8 cellular contexts compared by ENCODE assay signal in the genomic region with DNA sequence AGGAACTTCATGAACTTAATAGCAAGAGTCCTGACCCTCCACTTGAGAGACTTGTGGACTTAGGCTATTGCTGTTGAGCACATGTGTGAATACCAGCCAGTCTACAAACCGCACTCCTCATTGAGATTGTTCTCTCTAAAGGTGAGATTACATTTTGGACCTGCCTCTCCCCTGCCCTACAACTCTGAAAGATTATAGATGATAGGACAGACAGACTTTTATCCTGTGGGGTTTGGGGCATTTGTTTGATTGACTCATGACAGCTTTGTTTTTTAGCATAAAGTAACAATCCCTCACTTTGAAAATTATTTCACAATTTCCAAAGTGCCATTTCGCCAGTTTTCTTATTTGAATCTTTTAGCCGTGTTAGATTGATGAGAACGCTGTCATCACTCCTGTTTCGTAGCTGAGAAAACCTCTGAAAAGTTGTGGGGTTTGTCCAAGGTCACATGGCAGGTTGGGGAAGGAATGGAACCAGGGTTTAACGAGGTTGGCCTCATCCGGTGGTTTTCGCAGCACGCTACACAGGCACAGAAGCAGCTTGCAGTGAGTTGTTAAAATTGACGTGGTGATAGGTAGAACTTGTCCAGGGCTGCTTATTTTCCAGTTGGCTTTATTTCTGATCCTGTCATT. TPM values are rescaled to one million over a fixed set of nuclear protein-coding genes. Genes with fewer than 3 reads are reported as not detected.
DNase-seq lines count a peak whose midpoint lies in the region; ATAC-seq and TF ChIP-seq lines count a peak whose summit lies in the region.

No MANE protein-coding gene starts in this region.

- POLR2A ChIA-PET in Caco-2 (lab: Charles Lee), result no interaction called here

- H3K27ac ChIP-seq in caudate nucleus (ENCODE audit: low read depth, low read length) (peak overlapping the region; percentile 12), uterus (peak overlapping the region in 1 of 2 donors; percentile 22)

- no peak overlapping the region for H3K4me3 ChIP-seq in uterus
- no peak overlapping the region for H3K4me3 ChIP-seq in Caco-2 (ENCODE audit: low read depth, low read length)

- no peaks in the 10 kb centered on the region for H3K36me3 ChIP-seq in uterus
- no peaks in the 10 kb centered on the region for H3K36me3 ChIP-seq in Caco-2 (ENCODE audit: control insufficient read depth, insufficient read depth, low read length)

- no peaks in the 10 kb centered on the region for H3K9me3 ChIP-seq in uterus
- no peaks in the 10 kb centered on the region for H3K9me3 ChIP-seq in Caco-2

- no TSS peak for BruUV-seq in Caco-2 (replicated peaks; lab: Mats Ljungman, UMichigan)

- TF ChIP-seq CTCF in GM10266 (IDR thresholded peaks at IDR 0.05; ENCODE audit: control insufficient read depth, insufficient read depth, low read depth, missing control alignments) (no peak), uterus (IDR thresholded peaks at IDR 0.05) (no peak), Caco-2 (IDR thresholded peaks at IDR 0.05; ENCODE audit: insufficient read depth in 1 of 2, low read depth in 1 of 2, low read length in 1 of 2, severe bottlenecking in 1 of 2, unreplicated experiment in 1 of 2) (no peak)

- H3K4me1 Mint-ChIP-seq in Caco-2 (ENCODE audit: low read depth, unreplicated experiment), result peaks cover 7% of the 10 kb centered on the region

- H3K27me3 Mint-ChIP-seq in Caco-2 (ENCODE audit: insufficient read depth, unreplicated experiment), result peaks cover 2% of the 10 kb centered on the region

- H3K27me3 ChIP-seq in uterus (no peaks in the 10 kb centered on the region), Caco-2 (replicated peaks; ENCODE audit: control insufficient read depth, insufficient read depth, low read length) (no peaks in the 10 kb centered on the region)

- H3K9me3 Mint-ChIP-seq in Caco-2 (ENCODE audit: unreplicated experiment), result no peaks in the 10 kb centered on the region

- no peaks in the 10 kb centered on the region for H3K4me1 ChIP-seq in uterus
- H3K4me1 ChIP-seq in Caco-2, result no peaks in the 10 kb centered on the region

- intact Hi-C loops in uterus (cut with DNase I; ENCODE audit: low total_unique reads), result no loop called here
- intact Hi-C loops in Caco-2 (cut with micrococcal nuclease; ENCODE audit: unreplicated experiment), result no loop called here

- no peak for TF ChIP-seq POLR2A in uterus (IDR thresholded peaks at IDR 0.05)

- H3K27ac Mint-ChIP-seq in Caco-2 (ENCODE audit: unreplicated experiment), result no peak overlapping the region

- DNase-seq in GM10266 (ENCODE audit: extremely low spot score), result peak; percentile 42
- DNase-seq in T-helper 1 cell, result peak; percentile 47 to 91 (median 69)
- no peak for DNase-seq in caudate nucleus (lab: John Stamatoyannopoulos, UW)
- DNase-seq in stimulated activated CD4-positive, alpha-beta T cell treated with anti-CD3 and anti-CD28 coated beads, Interleukin-1b, Interleukin-23, amount 100 ng/mL, for 1 hour (ENCODE audit: low read depth in 2 of 2), result peak; percentile 45 to 60
- no peak for DNase-seq in uterus
- DNase-seq in cerebellar cortex (ENCODE audit: low spot score), result no peak
- DNase-seq in Caco-2, result no peak

- no peaks in the 10 kb centered on the region for H3K36me3 Mint-ChIP-seq in Caco-2 (ENCODE audit: insufficient read depth, unreplicated experiment)

- peak; percentile 42 for ATAC-seq in HG02798 (IDR thresholded peaks at IDR 0.05; ENCODE audit: poor library complexity, unreplicated experiment)

- CTCF ChIA-PET in Caco-2 (lab: Charles Lee), result no interaction called here

- H3K4me3 Mint-ChIP-seq in Caco-2 (ENCODE audit: unreplicated experiment), result no peak overlapping the region

RNA-seq across cellular contexts. Expression of a gene that starts 0.8 kb away (rescaled TPM):
- total RNA-seq in uterus (100 to 1,000 TPM in 1 of 4 donors, 10 to 100 TPM in 3; 22.1 to 133 (median 67.5) TPM), Caco-2 (2022) (14.2 and 16.4 TPM in 2 replicates)

Comparison
In these comparisons a context has a peak if more than half of its experiments do, and no peak if none do; other contexts are left out.
1. DNase-seq: peak in GM10266 (single experiment), T-helper 1 cell (5 of 5) and stimulated activated CD4-positive, alpha-beta T cell treated with anti-CD3 and anti-CD28 coated beads, Interleukin-1b, Interleukin-23, amount 100 ng/mL, for 1 hour (2 of 2); none in caudate nucleus (0 of 61), uterus (0 of 2), cerebellar cortex (single experiment) and Caco-2 (0 of 2).